In the genomic region with DNA sequence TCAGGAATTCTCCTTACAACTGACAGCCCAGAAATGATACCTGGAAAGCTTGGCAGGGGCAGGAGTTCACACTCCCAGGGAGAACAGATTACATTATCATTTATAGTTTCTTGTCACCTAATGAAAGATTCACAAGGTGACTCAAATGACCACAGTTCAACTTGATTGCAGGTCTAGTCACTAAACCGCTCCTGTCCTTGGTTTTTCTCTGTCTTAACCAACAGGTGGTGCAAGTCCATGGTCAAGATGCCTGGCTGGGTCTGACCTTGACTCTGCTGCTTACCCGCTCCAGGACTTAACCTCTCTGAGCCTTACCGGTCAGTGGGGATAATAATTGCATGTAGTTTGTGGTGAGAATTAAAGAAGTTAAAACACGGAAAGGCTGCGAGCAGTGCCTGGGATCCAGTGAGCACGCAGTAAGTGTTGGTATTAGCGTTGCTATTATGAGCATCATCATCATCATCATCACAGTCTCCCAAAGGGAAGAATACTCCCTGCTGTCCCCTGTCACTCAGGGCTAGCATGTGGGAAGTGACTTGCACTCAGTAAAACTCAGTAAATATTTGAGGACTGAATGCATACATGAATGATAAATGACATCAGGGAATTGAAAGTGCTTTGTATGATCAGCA, we compare ENCODE assay signal across 1 cellular context.
TF ChIP-seq lines count a peak whose summit lies in the region.

No MANE protein-coding gene starts in this region.

TF ChIP-seq in SK-N-SH treated with all-trans-retinoic acid at 6 μM for 48 hours, 23 proteins besides CTCF, POLR2A, EP300 and RAD21 (continued from another document):
- TF ChIP-seq, protein P1, sequence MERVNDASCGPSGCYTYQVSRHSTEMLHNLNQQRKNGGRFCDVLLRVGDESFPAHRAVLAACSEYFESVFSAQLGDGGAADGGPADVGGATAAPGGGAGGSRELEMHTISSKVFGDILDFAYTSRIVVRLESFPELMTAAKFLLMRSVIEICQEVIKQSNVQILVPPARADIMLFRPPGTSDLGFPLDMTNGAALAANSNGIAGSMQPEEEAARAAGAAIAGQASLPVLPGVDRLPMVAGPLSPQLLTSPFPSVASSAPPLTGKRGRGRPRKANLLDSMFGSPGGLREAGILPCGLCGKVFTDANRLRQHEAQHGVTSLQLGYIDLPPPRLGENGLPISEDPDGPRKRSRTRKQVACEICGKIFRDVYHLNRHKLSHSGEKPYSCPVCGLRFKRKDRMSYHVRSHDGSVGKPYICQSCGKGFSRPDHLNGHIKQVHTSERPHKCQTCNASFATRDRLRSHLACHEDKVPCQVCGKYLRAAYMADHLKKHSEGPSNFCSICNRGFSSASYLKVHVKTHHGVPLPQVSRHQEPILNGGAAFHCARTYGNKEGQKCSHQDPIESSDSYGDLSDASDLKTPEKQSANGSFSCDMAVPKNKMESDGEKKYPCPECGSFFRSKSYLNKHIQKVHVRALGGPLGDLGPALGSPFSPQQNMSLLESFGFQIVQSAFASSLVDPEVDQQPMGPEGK (CRISPR knock-in tag; IDR thresholded peaks at IDR 0.05; ENCODE audit: borderline replicate concordance): no peak
- no peak for TF ChIP-seq ZC3H10 (CRISPR knock-in tag; IDR thresholded peaks at IDR 0.05)
- TF ChIP-seq TCF4 (CRISPR knock-in tag; IDR thresholded peaks at IDR 0.05; ENCODE audit: borderline replicate concordance): no peak
- no peak for TF ChIP-seq ISL1 (CRISPR knock-in tag; IDR thresholded peaks at IDR 0.05)
